ENCODE assay signal across 26 cellular contexts in the genomic region with DNA sequence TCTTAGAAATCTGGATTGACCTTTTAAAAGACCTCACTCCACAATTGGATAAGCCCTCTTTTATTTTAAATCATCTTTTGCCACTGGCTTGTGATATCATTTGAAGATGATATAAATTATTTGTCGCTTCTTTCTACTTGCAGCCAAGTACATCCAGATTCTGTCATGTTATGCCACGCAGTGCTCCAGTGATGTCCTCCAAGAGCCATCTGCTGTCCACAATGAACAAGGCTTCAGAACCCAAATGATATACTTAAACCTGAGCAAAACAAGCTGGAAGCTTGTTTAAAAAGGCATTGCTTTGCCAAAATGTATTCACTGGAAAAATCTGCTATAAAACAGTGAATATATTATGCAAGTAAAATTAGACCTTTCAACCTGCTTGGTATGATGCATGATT.
"Had no signal": no experiment of that assay in that cellular context is flagged by ENCODE, and none has a peak within 500 bp of the region (broad histone marks: within the 10 kb centered on the region; RNA-seq: fewer than 3 reads in every experiment).

No MANE protein-coding gene starts in this region.

- ATAC-seq: activated CD8-positive, alpha-beta memory T cell treated with anti-CD3 and anti-CD28 coated beads, Interleukin-2, amount 10 ng/mL, durations not matched to agents 7 days and 5 days; activated naive CD4-positive, alpha-beta T cell treated with anti-CD3 and anti-CD28 coated beads, Interleukin-2, amount 50 U/mL, for 72 hours; activated naive CD8-positive, alpha-beta T cell treated with anti-CD3 and anti-CD28 coated beads, Interleukin-2, amount 50 U/mL, for 24 hours; activated T-cell treated with anti-CD3 and anti-CD28 coated beads, Interleukin-2, amount 50 U/mL, for 4 hours; body of pancreas; K562 had no signal

- DNase-seq: activated B cell treated with CpG ODN at 0.5 μM for 24 hours; activated CD4-positive, alpha-beta T cell treated with anti-CD3 and anti-CD28 coated beads for 1 hour; activated CD4-positive, alpha-beta T cell treated with anti-CD3 and anti-CD28 coated beads, Interleukin-2, amount 10 ng/mL, durations not matched to agents 24 days and 14 days; activated CD4-positive, alpha-beta T cell treated with anti-CD3 and anti-CD28 coated beads, Interleukin-2, amount 50 U/mL, for 48 hours; activated CD8-positive, alpha-beta memory T cell treated with anti-CD3 and anti-CD28 coated beads, Interleukin-2, amount 10 ng/mL, durations not matched to agents 7 days and 5 days; activated effector memory CD4-positive, alpha-beta T cell treated with anti-CD3 and anti-CD28 coated beads, Interleukin-2, amount 50 U/mL, for 16 hours; activated naive CD4-positive, alpha-beta T cell treated with Interleukin-2 at 50 U/mL for 16 hours; activated naive CD8-positive, alpha-beta T cell treated with anti-CD3 and anti-CD28 coated beads, Interleukin-2, amount 50 U/mL, for 24 hours; activated T-cell treated with anti-CD3 and anti-CD28 coated beads, Interleukin-2, amount 50 U/mL, for 4 hours; amniotic stem cell; body of pancreas; central memory CD4-positive, alpha-beta T cell; Karpas-422; NCI-H1092; NCI-H1417; NCI-H2081; NCI-H2171 treated with DMSO at 0.1 percent for 48 hours; NCI-H226; NCI-H510A; NCI-H526 treated with DMSO at 0.1 percent for 48 hours; NCI-H82; SHP77 treated with DMSO at 0.1 percent for 48 hours; T-helper 2 cell; T1000 had no signal
